15 cellular contexts compared by ENCODE assay signal in genomic region chr2:12737226-12738111, GRCh38. TPM values are rescaled to one million over a fixed set of nuclear protein-coding genes. Genes with fewer than 3 reads are reported as not detected.
DNase-seq lines count a peak whose midpoint lies in the region; ATAC-seq, FAIRE-seq and TF ChIP-seq lines count a peak whose summit lies in the region.
"Had no signal": no experiment of that assay in that cellular context is flagged by ENCODE, and none has a peak within 500 bp of the region (broad histone marks: within the 10 kb centered on the region; RNA-seq: fewer than 3 reads in every experiment).

No MANE protein-coding gene starts in this region.

- TF ChIP-seq POLR2A in sigmoid colon (IDR thresholded peaks at IDR 0.05), result no peak

- DNase-seq in CD8-positive, alpha-beta T cell, result no peak
- no peak for DNase-seq in T-helper 17 cell
- no peak for DNase-seq in fibroblast of lung (ENCODE audit: low read depth in 2 of 2)
- DNase-seq in sigmoid colon, result no peak
- no peak for DNase-seq in DMS 273 treated with DMSO at 0.1 percent for 48 hours (lab: John Stamatoyannopoulos, UW)
- DNase-seq in NCI-H2196 (lab: John Stamatoyannopoulos, UW; ENCODE audit: unreplicated experiment), result no peak
- DNase-seq in HTR-8/SVneo (ENCODE audit: insufficient read length, low spot score), result no peak
- no peak for DNase-seq in cerebellum (ENCODE audit: low spot score)
- DNase-seq: AML-193, DMS153, NCI-H1694, NCI-H446 treated with DMSO at 0.1 percent for 48 hours, tibial artery had no signal

- H3K4me1 ChIP-seq in CD8-positive, alpha-beta T cell (ENCODE audit: insufficient read depth, low read length), result peaks cover 31% of the 10 kb centered on the region
- H3K4me1 ChIP-seq in fibroblast of lung (ENCODE audit: control insufficient read depth, extremely low read depth, insufficient read depth, low read length) (peaks cover 15% of the 10 kb centered on the region), sigmoid colon (peaks cover 0 to 65% (median 52%) of the 10 kb centered on the region in 4 donors)

- WGBS in sigmoid colon, 2 donors, result 70 to 85% methylated on average over 13 of the region's 13 CpGs

- TF ChIP-seq EP300 in sigmoid colon (IDR thresholded peaks at IDR 0.05), result no peak

- H4K20me1 ChIP-seq in fibroblast of lung (ENCODE audit: control insufficient read depth, extremely low read depth, insufficient read depth, low read length), result no peaks in the 10 kb centered on the region

- H3K27ac ChIP-seq in CD8-positive, alpha-beta T cell (ENCODE audit: low read depth, low read length), result no peak overlapping the region
- H3K27ac ChIP-seq in fibroblast of lung (ENCODE audit: insufficient read depth, low read length) (peak overlapping the region; percentile 30), sigmoid colon (peak overlapping the region in 3 of 4 donors; percentile 8 to 37 (median 17))
- H3K27ac ChIP-seq: SK-N-MC, tibial artery had no signal

- POLR2A ChIA-PET in CD8-positive, alpha-beta T cell (lab: Charles Lee), result interaction anchor here (0.8 to 0.9 kb wide), 2 partner anchors 9 to 11 kb away, joined by 4 to 5 read pairs; no protein-coding TSS in a partner anchor

- no peak for ATAC-seq in CD8-positive, alpha-beta T cell
- peak; percentile 79 for ATAC-seq in T-helper 17 cell
- ATAC-seq: WTC11 had no signal

- no peaks in the 10 kb centered on the region for H3K9me3 Mint-ChIP-seq in CD8-positive, alpha-beta T cell
- H3K9me3 Mint-ChIP-seq: WTC11 had no signal

- H3K4me3 ChIP-seq in CD8-positive, alpha-beta T cell (ENCODE audit: low read depth, low read length), result no peak overlapping the region
- no peak overlapping the region for H3K4me3 ChIP-seq in fibroblast of lung (replicated peaks in 1 of 4; ENCODE audit: control extremely low read depth in 1 of 4, insufficient read depth in 1 of 4, low read depth in 3 of 4, low read length in 4 of 4)
- H3K4me3 ChIP-seq in sigmoid colon, result no peak overlapping the region
- H3K4me3 ChIP-seq: SK-N-MC, tibial artery had no signal

- peaks cover 89% of the 10 kb centered on the region for H3K36me3 Mint-ChIP-seq in CD8-positive, alpha-beta T cell
- H3K36me3 Mint-ChIP-seq in T-helper 17 cell (ENCODE audit: low read depth), result peaks cover 16% of the 10 kb centered on the region

- FAIRE-seq in HTR-8/SVneo (lab: Jason Lieb, UNC), result no peak

- H2AFZ ChIP-seq in fibroblast of lung (ENCODE audit: low read length), result no peak overlapping the region

- intact Hi-C loops in CD8-positive, alpha-beta T cell (cut with DNase I, micrococcal nuclease), result no loop called here
- intact Hi-C loops in sigmoid colon (cut with DNase I), result no loop called here

- H3K9ac ChIP-seq in fibroblast of lung (ENCODE audit: insufficient read depth, low read length), result no peak overlapping the region

- no peak for TF ChIP-seq CTCF in CD8-positive, alpha-beta T cell (IDR thresholded peaks at IDR 0.05)
- no peak for TF ChIP-seq CTCF in fibroblast of lung (conservative IDR thresholded peaks at IDR 0.05 in 1 of 2, IDR thresholded peaks at IDR 0.05 in 1 of 2; ENCODE audit: low read depth in 1 of 2, low read length in 2 of 2)
- TF ChIP-seq CTCF in sigmoid colon (IDR thresholded peaks at IDR 0.05), result no peak

- peaks cover 49% of the 10 kb centered on the region for H3K79me2 ChIP-seq in fibroblast of lung (ENCODE audit: control insufficient read depth, insufficient read depth, low read length)

- H3K4me1 Mint-ChIP-seq in CD8-positive, alpha-beta T cell (ENCODE audit: low read depth), result peaks cover 37% of the 10 kb centered on the region
- peaks cover 54% of the 10 kb centered on the region for H3K4me1 Mint-ChIP-seq in T-helper 17 cell

- no peaks in the 10 kb centered on the region for H3K27me3 ChIP-seq in CD8-positive, alpha-beta T cell (ENCODE audit: insufficient read depth, low read length)
- H3K27me3 ChIP-seq in fibroblast of lung (ENCODE audit: control insufficient read depth, insufficient read depth, low read length) (no peaks in the 10 kb centered on the region), sigmoid colon (no peaks in the 10 kb centered on the region)
- H3K27me3 ChIP-seq: tibial artery had no signal

- H3K27me3 Mint-ChIP-seq in CD8-positive, alpha-beta T cell (ENCODE audit: low read depth), result no peaks in the 10 kb centered on the region
- H3K27me3 Mint-ChIP-seq in T-helper 17 cell, result no peaks in the 10 kb centered on the region

- no peak overlapping the region for H3K4me3 Mint-ChIP-seq in CD8-positive, alpha-beta T cell
- H3K4me3 Mint-ChIP-seq in T-helper 17 cell, result peak overlapping the region; percentile 12
- H3K4me3 Mint-ChIP-seq: WTC11 had no signal

- CTCF ChIA-PET in CD8-positive, alpha-beta T cell (lab: Charles Lee), result interaction anchor here (0.7 to 2.0 kb wide), 7 partner anchors 9 to 270 kb away, joined by 3 to 8 read pairs (median 5); no protein-coding TSS in a partner anchor

- H3K36me3 ChIP-seq in CD8-positive, alpha-beta T cell (ENCODE audit: insufficient read depth, low read length), result peaks cover 34% of the 10 kb centered on the region
- H3K36me3 ChIP-seq in fibroblast of lung (ENCODE audit: control insufficient read depth, insufficient read depth, low read length) (peaks cover 24% of the 10 kb centered on the region), sigmoid colon (peaks cover 0 to 54% (median 2%) of the 10 kb centered on the region in 4 donors)

- H3K27ac Mint-ChIP-seq in CD8-positive, alpha-beta T cell, result peak overlapping the region; percentile 65
- peak overlapping the region; percentile 90 for H3K27ac Mint-ChIP-seq in T-helper 17 cell
- H3K27ac Mint-ChIP-seq: WTC11 had no signal

- no peaks in the 10 kb centered on the region for H3K9me3 ChIP-seq in CD8-positive, alpha-beta T cell (ENCODE audit: low read length)
- H3K9me3 ChIP-seq in T-helper 17 cell (ENCODE audit: control insufficient read depth, low read length, poor library complexity, severe bottlenecking) (no peaks in the 10 kb centered on the region), fibroblast of lung (ENCODE audit: control insufficient read depth, insufficient read depth, low read depth, low read length) (no peaks in the 10 kb centered on the region), sigmoid colon (no peaks in the 10 kb centered on the region)
- H3K9me3 ChIP-seq: tibial artery had no signal

- H3K4me2 ChIP-seq in fibroblast of lung (ENCODE audit: extremely low read depth, insufficient read depth, low read length), result no peak overlapping the region

RNA-seq across cellular contexts. Expression of gene TRIB2, which starts 20.7 kb away (rescaled TPM):
- 10 to 100 TPM; 46.6 to 54.4 TPM for total RNA-seq in CD8-positive, alpha-beta T cell
- total RNA-seq in T-helper 17 cell, result 100 to 1,000 TPM; 166 to 170 TPM
- 31.0 and 38.5 TPM in 2 replicates for total RNA-seq in fibroblast of lung
- polyA plus RNA-seq in fibroblast of lung, result 23.4 and 26.1 TPM in 2 replicates
- polyA plus RNA-seq in fibroblast of lung (2012), result 21.0 and 29.7 TPM in 2 replicates
- polyA minus RNA-seq in fibroblast of lung (ENCODE audit: low replicate concordance), result 22.2 and 35.6 TPM in 2 replicates
- 10 to 100 TPM; 34.2 to 56.2 (median 46.6) TPM for total RNA-seq in sigmoid colon
- 10 to 100 TPM in 1 of 3 donors, 1 to 10 TPM in 2; 1.4 to 20.7 (median 6.6) TPM for polyA plus RNA-seq in sigmoid colon
- 146 TPM for total RNA-seq in cerebellum
